21 cellular contexts compared by ENCODE assay signal in genomic region chr2:97998431-97998830, GRCh38.
"Had no signal": no experiment of that assay in that cellular context is flagged by ENCODE, and none has a peak within 500 bp of the region (broad histone marks: within the 10 kb centered on the region; RNA-seq: fewer than 3 reads in every experiment).

No MANE protein-coding gene starts in this region.

- H3K27me3 ChIP-seq: right atrium auricular region, transverse colon had no signal

- DNase-seq: activated B cell treated with CpG ODN at 0.5 μM for 24 hours; activated CD4-positive, alpha-beta T cell treated with anti-CD3 and anti-CD28 coated beads for 48 hours; activated CD8-positive, alpha-beta memory T cell treated with anti-CD3 and anti-CD28 coated beads, Interleukin-2, amount 50 U/mL, for 48 hours; activated gamma-delta T cell; activated T-cell treated with anti-CD3 and anti-CD28 coated beads, Interleukin-2, amount 50 U/mL, for 72 hours; amniotic stem cell; caudate nucleus; effector CD4-positive, alpha-beta T cell; foreskin melanocyte; natural killer cell; nucleus accumbens; posterior cingulate gyrus; stimulated activated CD4-positive, alpha-beta T cell treated with anti-CD3 and anti-CD28 coated beads, Interleukin-15, amount 100 ng/mL, for 24 hours; stimulated activated CD4-positive, alpha-beta T cell treated with anti-CD3 and anti-CD28 coated beads, Interleukin-4, amount 100 ng/mL, for 1 hour; stimulated activated naive CD4-positive, alpha-beta T cell treated with Interleukin-2 at 50 U/mL for 16 hours; substantia nigra; transverse colon had no signal

- H3K27ac ChIP-seq: coronary artery, right atrium auricular region, transverse colon had no signal

- ATAC-seq: activated naive CD4-positive, alpha-beta T cell treated with anti-CD3 and anti-CD28 coated beads, Interleukin-2, amount 50 U/mL, for 72 hours; activated T-cell treated with anti-CD3 and anti-CD28 coated beads, Interleukin-2, amount 50 U/mL, for 72 hours; natural killer cell had no signal

- H3K9me3 ChIP-seq: right atrium auricular region, transverse colon had no signal

- H3K4me3 ChIP-seq: coronary artery, right atrium auricular region, skin epidermis, transverse colon had no signal

- H3K36me3 ChIP-seq: right atrium auricular region, transverse colon had no signal
